Comparison of ENCODE assay signal across 23 cellular contexts in the genomic region with DNA sequence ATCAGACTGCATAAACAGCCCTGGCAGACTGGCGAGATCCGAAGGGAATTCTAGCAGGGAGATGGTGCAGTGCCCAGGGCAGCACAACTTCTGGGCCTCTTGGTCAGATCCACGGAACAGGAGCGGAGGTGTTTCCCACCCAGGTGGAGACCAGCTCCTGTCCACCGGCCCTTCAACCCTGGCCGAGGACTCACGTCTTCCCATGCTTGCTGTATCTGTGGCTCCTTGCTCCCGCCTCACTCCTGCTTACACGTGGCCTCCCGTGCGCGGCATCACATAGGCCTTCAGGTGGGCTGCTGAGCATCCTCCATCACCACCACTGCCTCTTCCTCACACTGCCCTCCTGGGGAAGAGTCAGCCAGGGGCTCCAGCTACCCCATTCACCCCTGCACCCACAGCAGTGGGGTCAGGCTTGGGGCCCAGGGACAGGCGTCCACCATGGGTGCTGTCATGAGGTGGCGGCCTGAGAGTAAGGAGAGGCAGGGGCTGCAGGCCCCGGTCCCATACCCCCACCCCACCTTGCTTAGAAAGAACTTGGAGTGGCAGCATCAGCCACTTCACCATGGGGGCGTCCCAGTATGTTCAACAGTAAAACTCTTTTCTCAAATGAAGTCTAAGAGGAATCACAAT.
DNase-seq lines count a peak whose midpoint lies in the region; ATAC-seq and TF ChIP-seq lines count a peak whose summit lies in the region.
"Had no signal": no experiment of that assay in that cellular context is flagged by ENCODE, and none has a peak within 500 bp of the region (broad histone marks: within the 10 kb centered on the region; RNA-seq: fewer than 3 reads in every experiment).

No MANE protein-coding gene starts in this region.

- no peak overlapping the region for H4K91ac ChIP-seq in neuronal stem cell (ENCODE audit: low read depth, low read length, poor library complexity)

- H3K23ac ChIP-seq in neuronal stem cell (ENCODE audit: low read depth, low read length, poor library complexity), result peak overlapping the region; percentile 57

- H3K9ac ChIP-seq in neuronal stem cell (ENCODE audit: low read depth, low read length, poor library complexity), result no peak overlapping the region
- no peak overlapping the region for H3K9ac ChIP-seq in Karpas-422 (ENCODE audit: low read length)

- no peak for TF ChIP-seq CTCF in left ventricle myocardium inferior (IDR thresholded peaks at IDR 0.05; ENCODE audit: borderline replicate concordance)

- no peak overlapping the region for H2AK5ac ChIP-seq in neuronal stem cell (ENCODE audit: low read depth, low read length)

- H3K79me2 ChIP-seq in Karpas-422 (ENCODE audit: low read length), result no peaks in the 10 kb centered on the region

- no peak overlapping the region for H2BK120ac ChIP-seq in neuronal stem cell (ENCODE audit: low read depth, low read length)

- H3K27ac ChIP-seq in left ventricle myocardium inferior (replicated peaks) (no peak overlapping the region), neuronal stem cell (replicated peaks; ENCODE audit: low read length) (no peak overlapping the region), Karpas-422 (ENCODE audit: low read length) (no peak overlapping the region)
- H3K27ac ChIP-seq: esophagus muscularis mucosa, sigmoid colon had no signal

- no peaks in the 10 kb centered on the region for H4K20me1 ChIP-seq in Karpas-422 (ENCODE audit: insufficient read depth, low read depth, low read length)

- no CpG with 5 or more reads among the region's 16 CpGs for WGBS in neuronal stem cell (ENCODE audit: extremely low coverage in 2 of 2, insufficient read length in 2 of 2, insufficient replicate concordance in 1 of 2), 2 donors

- no peak overlapping the region for H3K14ac ChIP-seq in neuronal stem cell (ENCODE audit: low read length)

- peak overlapping the region; percentile 86 for H2BK12ac ChIP-seq in neuronal stem cell (ENCODE audit: low read length)

- H2BK15ac ChIP-seq in neuronal stem cell (ENCODE audit: low read length), result peak overlapping the region; percentile 28

- no peak overlapping the region for H2BK5ac ChIP-seq in neuronal stem cell (ENCODE audit: low read length)

- peak overlapping the region; percentile 15 for H3K18ac ChIP-seq in neuronal stem cell (ENCODE audit: low read length)

- H3K4me1 ChIP-seq in left ventricle myocardium inferior (peaks cover 3% of the 10 kb centered on the region), neuronal stem cell (ENCODE audit: control insufficient read depth in 2 of 2, insufficient read depth in 1 of 2, low read depth in 1 of 2, low read length in 2 of 2) (peaks cover 0 to 2% of the 10 kb centered on the region in 2 donors), Karpas-422 (ENCODE audit: low read length) (no peaks in the 10 kb centered on the region)
- H3K4me1 ChIP-seq: esophagus muscularis mucosa, sigmoid colon had no signal

- no peaks in the 10 kb centered on the region for H3K36me3 ChIP-seq in left ventricle myocardium inferior
- H3K36me3 ChIP-seq in neuronal stem cell (replicated peaks in 1 of 2; ENCODE audit: control insufficient read depth in 2 of 2, insufficient read depth in 2 of 2, low read length in 2 of 2), result no peaks in the 10 kb centered on the region
- no peaks in the 10 kb centered on the region for H3K36me3 ChIP-seq in Karpas-422 (ENCODE audit: insufficient read depth, low read length)
- H3K36me3 ChIP-seq: esophagus muscularis mucosa, sigmoid colon had no signal

- H3K9me2 ChIP-seq in Karpas-422 (replicated peaks; ENCODE audit: insufficient read depth, low read length), result no peaks in the 10 kb centered on the region

- H3K9me3 ChIP-seq in left ventricle myocardium inferior (replicated peaks), result no peaks in the 10 kb centered on the region
- no peaks in the 10 kb centered on the region for H3K9me3 ChIP-seq in neuronal stem cell (replicated peaks in 1 of 2; ENCODE audit: control insufficient read depth in 2 of 2, insufficient read depth in 1 of 2, low read depth in 1 of 2, low read length in 2 of 2)
- no peaks in the 10 kb centered on the region for H3K9me3 ChIP-seq in Karpas-422 (ENCODE audit: low read length)
- H3K9me3 ChIP-seq: esophagus muscularis mucosa, sigmoid colon had no signal

- peak overlapping the region; percentile 43 for H3K4ac ChIP-seq in neuronal stem cell (ENCODE audit: low read length)

- ATAC-seq in GM19328 (IDR thresholded peaks at IDR 0.05; ENCODE audit: unreplicated experiment), result no peak
- ATAC-seq: activated naive CD8-positive, alpha-beta T cell treated with anti-CD3 and anti-CD28 coated beads, Interleukin-2, amount 50 U/mL, for 24 hours; HCT116; HepG2 had no signal

- in situ Hi-C loops in ACHN (cut with HindIII; ENCODE audit: low pct_ligation_motif_present, low pct_unique_long_range_greater_than_20kb, low sequenced_read_pairs), result no loop called here

- intact Hi-C loops in cardiac septum (cut with DNase I), result no loop called here
- intact Hi-C loops in left ventricle myocardium inferior (cut with micrococcal nuclease), result no loop called here

- H3K4me2 ChIP-seq in neuronal stem cell (ENCODE audit: insufficient read depth, low read length, poor library complexity, severe bottlenecking) (no peak overlapping the region), Karpas-422 (ENCODE audit: low read depth, low read length, poor library complexity, severe bottlenecking) (no peak overlapping the region)

- H2AFZ ChIP-seq in neuronal stem cell (ENCODE audit: low read length) (no peak overlapping the region), Karpas-422 (ENCODE audit: low read length) (no peak overlapping the region)

- H3K4me3 ChIP-seq in left ventricle myocardium inferior, result no peak overlapping the region
- H3K4me3 ChIP-seq in neuronal stem cell (ENCODE audit: low read length in 2 of 2), result no peak overlapping the region
- no peak overlapping the region for H3K4me3 ChIP-seq in Karpas-422 (ENCODE audit: low read length)
- H3K4me3 ChIP-seq: esophagus muscularis mucosa, sigmoid colon had no signal

- no peaks in the 10 kb centered on the region for H3K79me1 ChIP-seq in neuronal stem cell (ENCODE audit: low read depth, low read length)

- peak; percentile 44 for DNase-seq in cardiac septum (ENCODE audit: low spot score)
- no peak for DNase-seq in left ventricle myocardium inferior
- peak; percentile 9 for DNase-seq in dedifferentiated amniotic fluid mesenchymal stem cell (ENCODE audit: extremely low spot score)
- DNase-seq in neuronal stem cell (ENCODE audit: low spot score), result no peak
- no peak for DNase-seq in DMS153 treated with DMSO at 0.1 percent for 48 hours (lab: John Stamatoyannopoulos, UW; ENCODE audit: unreplicated experiment)
- no peak for DNase-seq in Karpas-422
- DNase-seq in ACHN, result no peak
- DNase-seq: activated gamma-delta T cell treated with Interleukin-2 at 50 U/mL for 16 hours; activated naive CD8-positive, alpha-beta T cell treated with anti-CD3 and anti-CD28 coated beads, Interleukin-2, amount 50 U/mL, for 24 hours; C1 segment of cervical spinal cord; Calu3; EL; foreskin melanocyte; NCI-H1048; NCI-H187; NCI-H69; RPMI8226; sigmoid colon; stimulated activated CD8-positive, alpha-beta memory T cell treated with anti-CD3 and anti-CD28 coated beads, Interleukin-4, amount 100 ng/mL, for 48 hours had no signal

- H4K8ac ChIP-seq in neuronal stem cell (ENCODE audit: low read depth, low read length), result no peak overlapping the region

- H3K27me3 ChIP-seq in left ventricle myocardium inferior (ENCODE audit: low read depth) (peaks cover 66% of the 10 kb centered on the region), neuronal stem cell (ENCODE audit: control insufficient read depth in 3 of 3, insufficient read depth in 3 of 3, low read depth in 1 of 3, low read length in 3 of 3) (peaks cover 0 to 10% (median 6%) of the 10 kb centered on the region in 3 experiments), Karpas-422 (ENCODE audit: low read length) (no peaks in the 10 kb centered on the region)

Comparison
In these comparisons a context has a peak if more than half of its experiments do, and no peak if none do; other contexts are left out.
1. DNase-seq: peak in cardiac septum (single experiment) and dedifferentiated amniotic fluid mesenchymal stem cell (single experiment); none in left ventricle myocardium inferior (single experiment), neuronal stem cell (single experiment), DMS153 treated with DMSO at 0.1 percent for 48 hours (single experiment), Karpas-422 (single experiment) and ACHN (single experiment).